ENCODE assay signal across 30 cellular contexts in the genomic region with DNA sequence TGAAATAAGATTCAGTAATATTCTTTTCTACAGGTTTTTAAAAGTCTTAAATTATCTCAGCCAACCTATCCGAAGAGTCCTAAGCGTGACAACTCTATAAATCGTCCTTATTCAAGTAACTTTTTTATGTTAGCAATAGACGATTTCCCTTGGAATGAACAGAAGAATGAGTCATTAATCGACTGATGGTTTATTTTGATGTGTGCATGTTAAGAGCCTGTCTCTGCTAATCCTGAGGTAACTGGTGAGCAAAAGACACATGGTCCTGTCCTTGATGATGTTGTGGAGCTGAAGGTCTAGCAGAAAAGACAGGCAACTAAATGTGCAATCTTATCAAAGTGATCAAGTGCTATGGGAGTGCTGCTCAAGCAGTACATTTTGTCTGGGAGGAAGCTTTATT.
"Had no signal": no experiment of that assay in that cellular context is flagged by ENCODE, and none has a peak within 500 bp of the region (broad histone marks: within the 10 kb centered on the region; RNA-seq: fewer than 3 reads in every experiment).

No MANE protein-coding gene starts in this region.

- H3K27me3 ChIP-seq: gastroesophageal sphincter, hepatocyte, sigmoid colon, upper lobe of left lung, vagina had no signal

- H3K27ac ChIP-seq: hepatocyte, sigmoid colon, upper lobe of left lung, vagina had no signal

- H3K9me3 ChIP-seq: gastroesophageal sphincter, sigmoid colon, upper lobe of left lung, vagina had no signal

- FAIRE-seq: bronchial epithelial cell, colon, endometrium, kidney, small intestine had no signal

- H2AFZ ChIP-seq: hepatocyte had no signal

- H3K27me3 Mint-ChIP-seq: activated CD4-positive, alpha-beta memory T cell treated with anti-CD3 and anti-CD28 coated beads, Interleukin-2, amount 10 ng/mL, durations not matched to agents 7 days and 5 days; activated CD4-positive, alpha-beta T cell treated with anti-CD3 and anti-CD28 coated beads, Interleukin-2, amount 10 ng/mL, durations not matched to agents 7 days and 5 days; activated naive CD4-positive, alpha-beta T cell treated with anti-CD3 and anti-CD28 coated beads, Interleukin-2, amount 50 U/mL, for 24 hours; activated naive CD8-positive, alpha-beta T cell treated with anti-CD3 and anti-CD28 coated beads, Interleukin-2, amount 50 U/mL, for 24 hours; naive thymus-derived CD8-positive, alpha-beta T cell; progenitor cell of endocrine pancreas; stimulated activated memory B cell treated with anti-CD40 and anti-IgM and Interleukin-4, amounts not matched to agents 10 μg/mL and 1 μg/mL and 100 μg/mL, for 72 hours; stimulated activated naive CD8-positive, alpha-beta T cell treated with anti-CD3 and anti-CD28 coated beads, Interleukin-15, amount 100 ng/mL, for 72 hours had no signal

- H3K4me2 ChIP-seq: hepatocyte had no signal

- H3K4me3 Mint-ChIP-seq: activated CD4-positive, alpha-beta memory T cell treated with anti-CD3 and anti-CD28 coated beads, Interleukin-2, amount 10 ng/mL, durations not matched to agents 7 days and 5 days; activated CD4-positive, alpha-beta T cell treated with anti-CD3 and anti-CD28 coated beads, Interleukin-2, amount 10 ng/mL, durations not matched to agents 7 days and 5 days; activated naive CD4-positive, alpha-beta T cell treated with anti-CD3 and anti-CD28 coated beads, Interleukin-2, amount 50 U/mL, for 24 hours; activated naive CD8-positive, alpha-beta T cell treated with anti-CD3 and anti-CD28 coated beads, Interleukin-2, amount 50 U/mL, for 24 hours; activated T-cell treated with anti-CD3 and anti-CD28 coated beads, Interleukin-2, amount 50 U/mL, for 4 hours; naive thymus-derived CD8-positive, alpha-beta T cell; stimulated activated memory B cell treated with anti-CD40 and anti-IgM and Interleukin-4, amounts not matched to agents 10 μg/mL and 1 μg/mL and 100 μg/mL, for 72 hours; stimulated activated naive CD8-positive, alpha-beta T cell treated with anti-CD3 and anti-CD28 coated beads, Interleukin-15, amount 100 ng/mL, for 72 hours had no signal

- H3K27ac Mint-ChIP-seq: activated CD4-positive, alpha-beta memory T cell treated with anti-CD3 and anti-CD28 coated beads, Interleukin-2, amount 10 ng/mL, durations not matched to agents 7 days and 5 days; activated CD4-positive, alpha-beta T cell treated with anti-CD3 and anti-CD28 coated beads, Interleukin-2, amount 10 ng/mL, durations not matched to agents 7 days and 5 days; activated naive CD4-positive, alpha-beta T cell treated with anti-CD3 and anti-CD28 coated beads, Interleukin-2, amount 50 U/mL, for 24 hours; activated naive CD8-positive, alpha-beta T cell treated with anti-CD3 and anti-CD28 coated beads, Interleukin-2, amount 50 U/mL, for 24 hours; activated T-helper 2 cell treated with anti-CD3 and anti-CD28 coated beads, Interferon-gamma antibody, Interleukin-2, Interleukin-4, amounts not matched to agents 10 μg/mL and 5 μg/mL and 100 μg/mL, durations not matched to agents 14 hours and 24 hours and 36 hours; naive thymus-derived CD8-positive, alpha-beta T cell; progenitor cell of endocrine pancreas; stimulated activated memory B cell treated with anti-CD40 and anti-IgM and Interleukin-4, amounts not matched to agents 10 μg/mL and 1 μg/mL and 100 μg/mL, for 72 hours; stimulated activated naive CD8-positive, alpha-beta T cell treated with anti-CD3 and anti-CD28 coated beads, Interleukin-15, amount 100 ng/mL, for 72 hours had no signal

- H3K4me1 ChIP-seq: vagina had no signal

- H3K9me3 Mint-ChIP-seq: activated CD4-positive, alpha-beta T cell treated with anti-CD3 and anti-CD28 coated beads, Interleukin-2, amount 10 ng/mL, durations not matched to agents 7 days and 5 days; activated naive CD8-positive, alpha-beta T cell treated with anti-CD3 and anti-CD28 coated beads, Interleukin-2, amount 50 U/mL, for 24 hours; activated T-cell treated with anti-CD3 and anti-CD28 coated beads, Interleukin-2, amount 50 U/mL, for 4 hours; activated T-helper 2 cell treated with anti-CD3 and anti-CD28 coated beads, Interferon-gamma antibody, Interleukin-2, Interleukin-4, amounts not matched to agents 10 μg/mL and 5 μg/mL and 100 μg/mL, durations not matched to agents 14 hours and 24 hours and 36 hours had no signal

- H3K4me3 ChIP-seq: gastroesophageal sphincter, hepatocyte, sigmoid colon, upper lobe of left lung, vagina had no signal

- DNase-seq: activated CD4-positive, alpha-beta memory T cell treated with anti-CD3 and anti-CD28 coated beads, Interleukin-2, amount 10 ng/mL, durations not matched to agents 7 days and 5 days; activated CD4-positive, alpha-beta T cell treated with anti-CD3 and anti-CD28 coated beads for 1 hour; activated CD4-positive, alpha-beta T cell treated with anti-CD3 and anti-CD28 coated beads, Interleukin-2, amount 10 ng/mL, durations not matched to agents 7 days and 5 days; activated CD8-positive, alpha-beta memory T cell treated with anti-CD3 and anti-CD28 coated beads, Interleukin-2, amount 50 U/mL, for 48 hours; activated naive CD8-positive, alpha-beta T cell treated with anti-CD3 and anti-CD28 coated beads, Interleukin-2, amount 50 U/mL, for 24 hours; activated T-cell treated with anti-CD3 and anti-CD28 coated beads, Interleukin-2, amount 50 U/mL, for 4 hours; amygdala; dermis blood vessel endothelial cell; effector CD4-positive, alpha-beta T cell; kidney; midbrain; naive thymus-derived CD8-positive, alpha-beta T cell; sigmoid colon; small intestine; stimulated activated CD4-positive, alpha-beta T cell treated with anti-CD3 and anti-CD28 coated beads, Interleukin-1b, Interleukin-23, amount 100 ng/mL, for 48 hours; stimulated activated CD4-positive, alpha-beta T cell treated with anti-CD3 and anti-CD28 coated beads, Interleukin-4, amount 100 ng/mL, for 4 hours; stimulated activated CD8-positive, alpha-beta memory T cell treated with anti-CD3 and anti-CD28 coated beads, Interleukin-4, amount 100 ng/mL, for 48 hours; stimulated activated naive CD8-positive, alpha-beta T cell treated with anti-CD3 and anti-CD28 coated beads, Interleukin-15, amount 100 ng/mL, for 72 hours; T-helper 9 cell; upper lobe of left lung had no signal

- ATAC-seq: activated naive CD8-positive, alpha-beta T cell treated with anti-CD3 and anti-CD28 coated beads, Interleukin-2, amount 50 U/mL, for 24 hours; activated T-cell treated with anti-CD3 and anti-CD28 coated beads, Interleukin-2, amount 50 U/mL, for 4 hours; gastroesophageal sphincter; naive thymus-derived CD8-positive, alpha-beta T cell; stimulated activated memory B cell treated with anti-CD40 and anti-IgM and Interleukin-4, amounts not matched to agents 10 μg/mL and 1 μg/mL and 100 μg/mL, for 72 hours; stimulated activated naive CD8-positive, alpha-beta T cell treated with anti-CD3 and anti-CD28 coated beads, Interleukin-15, amount 100 ng/mL, for 72 hours had no signal
